In the genomic region with DNA sequence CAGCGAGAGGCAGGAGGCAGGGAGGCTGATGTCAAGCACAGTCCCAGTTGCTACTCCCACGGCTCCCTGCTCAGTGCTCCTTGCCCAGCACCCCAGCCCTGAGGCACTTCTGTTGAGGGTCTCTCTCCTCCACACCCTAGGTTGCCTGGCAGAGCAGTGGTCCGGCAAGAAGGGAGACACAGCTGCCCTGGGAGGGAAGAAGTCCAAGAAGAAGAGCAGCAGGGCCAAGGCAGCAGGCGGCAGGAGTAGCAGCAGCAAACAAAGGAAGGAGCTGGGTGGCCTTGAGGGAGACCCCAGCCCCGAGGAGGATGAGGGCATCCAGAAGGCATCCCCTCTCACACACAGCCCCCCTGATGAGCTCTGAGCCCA, we compare ENCODE assay signal across 20 cellular contexts. TPM values are rescaled to one million over a fixed set of nuclear protein-coding genes. Genes with fewer than 3 reads are reported as not detected.
A peak's percentile ranks its signal among the peaks of the same experiment; 100 is the strongest.
DNase-seq lines count a peak whose midpoint lies in the region; ATAC-seq, FAIRE-seq and TF ChIP-seq lines count a peak whose summit lies in the region.
"Had no signal": no experiment of that assay in that cellular context is flagged by ENCODE, and none has a peak within 500 bp of the region (broad histone marks: within the 10 kb centered on the region; RNA-seq: fewer than 3 reads in every experiment).

No MANE protein-coding gene starts in this region.

- H3K27me3 Mint-ChIP-seq in CD4-positive, CD25-positive, alpha-beta regulatory T cell: no peaks in the 10 kb centered on the region
- H3K27me3 Mint-ChIP-seq in memory B cell: no peaks in the 10 kb centered on the region

- peaks cover 99% of the 10 kb centered on the region for H3K36me3 ChIP-seq in BLaER1
- peaks cover 75% of the 10 kb centered on the region for H3K36me3 ChIP-seq in CD4-positive, CD25-positive, alpha-beta regulatory T cell (ENCODE audit: control insufficient read depth, insufficient read depth, low read length)
- H3K36me3 ChIP-seq in GM12878 (ENCODE audit: control insufficient read depth in 2 of 2, insufficient read depth in 2 of 2, low read length in 1 of 2): peaks cover 41 to 45% of the 10 kb centered on the region in 2 experiments

- H3K27me3 ChIP-seq in BLaER1 (no peaks in the 10 kb centered on the region), GM12878 (replicated peaks in 1 of 2; ENCODE audit: control insufficient read depth in 2 of 2, insufficient read depth in 2 of 2, low read length in 1 of 2) (no peaks in the 10 kb centered on the region)
- no peaks in the 10 kb centered on the region for H3K27me3 ChIP-seq in CD4-positive, CD25-positive, alpha-beta regulatory T cell (ENCODE audit: control insufficient read depth, insufficient read depth, low read length)
- H3K27me3 ChIP-seq: SJCRH30 had no signal

- H3K4me3 ChIP-seq in BLaER1 (no peak overlapping the region), GM12878 (no peak overlapping the region)
- H3K4me3 ChIP-seq in CD4-positive, CD25-positive, alpha-beta regulatory T cell (ENCODE audit: low read depth, low read length): no peak overlapping the region
- H3K4me3 ChIP-seq: SJCRH30 had no signal

- H3K9me3 ChIP-seq in BLaER1: no peaks in the 10 kb centered on the region
- no peaks in the 10 kb centered on the region for H3K9me3 ChIP-seq in CD4-positive, CD25-positive, alpha-beta regulatory T cell (ENCODE audit: control insufficient read depth in 2 of 2, low read length in 2 of 2)
- no peaks in the 10 kb centered on the region for H3K9me3 ChIP-seq in GM12878 (replicated peaks; ENCODE audit: control insufficient read depth, insufficient read depth, low read length)
- H3K9me3 ChIP-seq: SJCRH30 had no signal

- TF ChIP-seq EP300 in GM12878 (IDR thresholded peaks at IDR 0.05; ENCODE audit: borderline replicate concordance in 1 of 2, control insufficient read depth in 1 of 2, low read depth in 2 of 2, low read length in 2 of 2): no peak

- peaks cover 21% of the 10 kb centered on the region for H3K79me2 ChIP-seq in GM12878 (ENCODE audit: control insufficient read depth, insufficient read depth, low read length)

- no peak for FAIRE-seq in GM12878 (lab: Jason Lieb, UNC)
- FAIRE-seq: G401.6, GM12891, GM18507 had no signal

- CTCF ChIA-PET in GM12878 (lab: Yijun Ruan, JAX): interaction anchor here (1.2 kb wide), 1 partner anchor 205 kb away, joined by 3 read pairs; no protein-coding TSS in a partner anchor
- CTCF ChIA-PET in HEK293T (lab: Yijun Ruan, JAX): no interaction called here

- H3K4me2 ChIP-seq in BLaER1: peak overlapping the region; percentile 65
- H3K4me2 ChIP-seq in GM12878 (ENCODE audit: control insufficient read depth, insufficient read depth): no peak overlapping the region

- H2AFZ ChIP-seq in GM12878 (ENCODE audit: control insufficient read depth, low read depth, low read length): no peak overlapping the region

- no peaks in the 10 kb centered on the region for H3K9me3 Mint-ChIP-seq in CD4-positive, CD25-positive, alpha-beta regulatory T cell
- no peaks in the 10 kb centered on the region for H3K9me3 Mint-ChIP-seq in memory B cell

- H3K4me1 Mint-ChIP-seq in CD4-positive, CD25-positive, alpha-beta regulatory T cell: peaks cover 7 to 22% (median 12%) of the 10 kb centered on the region in 4 donors
- peaks cover 17% of the 10 kb centered on the region for H3K4me1 Mint-ChIP-seq in memory B cell

- TF ChIP-seq POLR2A in GM12878 (IDR thresholded peaks at IDR 0.05; ENCODE audit: low read depth, low read length): peak; percentile 45; the same call in 1 of the 2 replicates

- peak overlapping the region; percentile 65 for H3K27ac ChIP-seq in BLaER1
- H3K27ac ChIP-seq in CD4-positive, CD25-positive, alpha-beta regulatory T cell (ENCODE audit: insufficient read depth, low read length, poor library complexity, severe bottlenecking): no peak overlapping the region
- no peak overlapping the region for H3K27ac ChIP-seq in GM12878 (ENCODE audit: control insufficient read depth, insufficient read depth)
- H3K27ac ChIP-seq: SJCRH30 had no signal

- no peak for ATAC-seq in CD4-positive, CD25-positive, alpha-beta regulatory T cell (ENCODE audit: low read depth in 2 of 2)
- ATAC-seq in GM12878 (no peak), memory B cell (ENCODE audit: low read depth) (no peak), HG03175 (IDR thresholded peaks at IDR 0.05; ENCODE audit: unreplicated experiment) (no peak)

- POLR2A ChIA-PET in GM12878 (lab: Charles Lee): no interaction called here
- POLR2A ChIA-PET in HEK293T (lab: Yijun Ruan, JAX): interaction anchor here (0.8 to 3.1 kb wide), 2 partner anchors 9 to 40 kb away, joined by 3 to 31 read pairs; a partner anchor contains a TSS

- no peak for TF ChIP-seq CTCF in GM12878 (IDR thresholded peaks at IDR 0.05 in 2 of 3, conservative IDR thresholded peaks at IDR 0.05 in 1 of 3; ENCODE audit: control insufficient read depth in 2 of 3, extremely low read depth in 1 of 3, insufficient read depth in 1 of 3, low read depth in 3 of 3, low read length in 3 of 3)

- 85% methylated on average over 5 of the region's 5 CpGs for WGBS in GM12878 (ENCODE audit: insufficient coverage, insufficient replicate concordance, low lambda C conversion rate, missing lambda C conversion rate)

- DNase-seq in CD4-positive, CD25-positive, alpha-beta regulatory T cell: no peak
- DNase-seq in GM12878 (ENCODE audit: low read depth, low spot score): no peak
- DNase-seq in memory B cell (ENCODE audit: low spot score in 2 of 2): no peak
- no peak for DNase-seq in NCI-H524 (lab: John Stamatoyannopoulos, UW)
- DNase-seq in HEK293T (ENCODE audit: extremely low spot score): no peak
- DNase-seq in activated CD4-positive, CD25-positive, alpha-beta regulatory T cell treated with anti-CD3 and anti-CD28 coated beads, Interleukin-2, amount 50 U/mL, for 72 hours: no peak
- DNase-seq: DND-41, GOT3, KBM-7, NCI-H1417 treated with DMSO at 0.1 percent for 48 hours, NCI-H2029, NCI-H2171, NCI-H446, NCI-H748 treated with DMSO at 0.1 percent for 48 hours, SJCRH30 had no signal

- H3K27ac Mint-ChIP-seq in CD4-positive, CD25-positive, alpha-beta regulatory T cell: peak overlapping the region in 2 of 3 donors; percentile 76 to 82
- H3K27ac Mint-ChIP-seq in memory B cell: peak overlapping the region; percentile 3

- H3K36me3 Mint-ChIP-seq in CD4-positive, CD25-positive, alpha-beta regulatory T cell: peaks cover 29% of the 10 kb centered on the region
- peaks cover 22% of the 10 kb centered on the region for H3K36me3 Mint-ChIP-seq in memory B cell

- no peak overlapping the region for H3K4me3 Mint-ChIP-seq in CD4-positive, CD25-positive, alpha-beta regulatory T cell
- H3K4me3 Mint-ChIP-seq in memory B cell: no peak overlapping the region

- RAD21 ChIA-PET in GM12878 (lab: Charles Lee; ENCODE audit: unreplicated experiment): no interaction called here

- no TSS peak for BruUV-seq in GM12878 (replicated peaks; lab: Mats Ljungman, UMichigan)

- in situ Hi-C loops in GM12878 (cut with MboI): no loop called here

- SMC1A ChIA-PET in GM12878 (lab: Charles Lee; ENCODE audit: uncharacterized antibody, unreplicated experiment): interaction anchor here (0.5 to 1.0 kb wide), 2 partner anchors 34 to 63 kb away, joined by 3 read pairs; no protein-coding TSS in a partner anchor

- intact Hi-C loops in GM12878 (cut with micrococcal nuclease; ENCODE audit: unreplicated experiment): no loop called here

- H3K9ac ChIP-seq in BLaER1 (peak overlapping the region; percentile 27), GM12878 (ENCODE audit: control insufficient read depth, insufficient read depth, low read length) (no peak overlapping the region)

- H3K4me1 ChIP-seq in BLaER1 (peaks cover 66% of the 10 kb centered on the region), GM12878 (ENCODE audit: control insufficient read depth, insufficient read depth, low read length) (peaks cover 20% of the 10 kb centered on the region)
- H3K4me1 ChIP-seq in CD4-positive, CD25-positive, alpha-beta regulatory T cell (ENCODE audit: control insufficient read depth, insufficient read depth, low read length, poor library complexity, severe bottlenecking): peaks cover 8% of the 10 kb centered on the region
- H3K4me1 ChIP-seq: SJCRH30 had no signal

- no peak for TF ChIP-seq RAD21 in GM12878 (IDR thresholded peaks at IDR 0.05; ENCODE audit: insufficient read depth, low read depth, low read length)

- H4K20me1 ChIP-seq in BLaER1: peaks cover 80% of the 10 kb centered on the region
- peaks cover 12% of the 10 kb centered on the region for H4K20me1 ChIP-seq in GM12878 (ENCODE audit: control insufficient read depth, insufficient read depth)

RNA-seq across cellular contexts. Expression of a gene that starts 9.1 kb away (rescaled TPM):
- 42.9 TPM for total RNA-seq in CD4-positive, CD25-positive, alpha-beta regulatory T cell
- polyA plus RNA-seq in CD4-positive, CD25-positive, alpha-beta regulatory T cell: 10 to 100 TPM; 79.2 to 88.8 (median 84.4) TPM
- total RNA-seq in GM12878 (2013; cell fraction: nucleolus; rRNA removed): 47.0 and 48.5 TPM in 2 replicates
- total RNA-seq in GM12878 (2014; rRNA removed): 54.8 and 54.9 TPM in 2 replicates
- total RNA-seq in GM12878 (2014; rRNA removed; fragmentation: Illumina TruSeq; extraction: Trizol): 49.2 and 51.3 TPM in 2 replicates
- 87.3 and 87.9 TPM in 2 replicates for total RNA-seq in GM12878 (2021)
- 53.9 TPM for polyA plus RNA-seq in GM12878 (2011; ENCODE audit: low read depth)
- polyA plus RNA-seq in GM12878 (2011; rRNA removed): 51.1 and 64.8 TPM in 2 replicates
- 75.2 and 92.2 TPM in 2 replicates for polyA plus RNA-seq in GM12878 (2011; cell fraction: cytosol; rRNA removed)
- polyA plus RNA-seq in GM12878 (2011; cell fraction: nucleus; rRNA removed): 63.7 and 69.2 TPM in 2 replicates
- polyA plus RNA-seq in GM12878 (2012): 77.2 and 87.5 TPM in 2 replicates
- polyA plus RNA-seq in GM12878 (2014; fragmentation: Illumina TruSeq; extraction: Trizol): 38.9 and 82.4 TPM in 2 replicates
- 10 to 100 TPM in 1 of 2 experiments, 1 to 10 TPM in 1; 7.2 to 14.6 TPM for polyA plus RNA-seq in GM12878 (2014; fragmentation: Nextera tagmentation; extraction: Ambion mirVana)
- 85.7 and 93.8 TPM in 2 replicates for polyA plus RNA-seq in GM12878 (2014; rRNA removed)
- 100 to 1,000 TPM in 1 of 2 experiments, 10 to 100 TPM in 1; 99.9 to 102 TPM for polyA plus RNA-seq in GM12878 (2016; fragmentation: Nextera tagmentation; extraction: Ambion mirVana)
- polyA minus RNA-seq in GM12878 (2011; rRNA and poly(A)+ RNA removed): 49.2 and 69.5 TPM in 2 replicates
- polyA minus RNA-seq in GM12878 (2011; cell fraction: cytosol; rRNA and poly(A)+ RNA removed): 20.2 and 23.6 TPM in 2 replicates
- 12.0 and 26.0 TPM in 2 replicates for polyA minus RNA-seq in GM12878 (2011; cell fraction: nucleus; rRNA and poly(A)+ RNA removed)

RNA-seq across cellular contexts. Expression of a gene that starts 22.1 kb away (rescaled TPM):
- 0.99 TPM for total RNA-seq in CD4-positive, CD25-positive, alpha-beta regulatory T cell
- polyA plus RNA-seq in CD4-positive, CD25-positive, alpha-beta regulatory T cell: under 1 TPM in 1 of 4 donors, not detected in 3; 0.22 TPM
- 0.86 and 1.1 TPM in 2 replicates for total RNA-seq in GM12878 (2013; cell fraction: nucleolus; rRNA removed)
- total RNA-seq in GM12878 (2014; rRNA removed) (0.16 and 0.62 TPM in 2 replicates), GM12878 (2014; rRNA removed; fragmentation: Illumina TruSeq; extraction: Trizol) (0.67 and 0.83 TPM in 2 replicates), GM12878 (2021) (0.74 and 1.2 TPM in 2 replicates)
- polyA plus RNA-seq in GM12878 (2011; ENCODE audit: low read depth): 0.38 TPM
- polyA plus RNA-seq in GM12878 (2011; rRNA removed) (0.33 and 0.45 TPM in 2 replicates), GM12878 (2014; fragmentation: Illumina TruSeq; extraction: Trizol) (1.1 TPM in 1 of 2 replicates, not detected in the other), GM12878 (2014; fragmentation: Nextera tagmentation; extraction: Ambion mirVana) (under 1 TPM; 0.35 TPM), GM12878 (2014; rRNA removed) (0.27 and 0.77 TPM in 2 replicates), GM12878 (2016; fragmentation: Nextera tagmentation; extraction: Ambion mirVana) (under 1 TPM; 0.36 to 0.42 TPM)
- 0.60 and 1.1 TPM in 2 replicates for polyA plus RNA-seq in GM12878 (2011; cell fraction: cytosol; rRNA removed)
- polyA plus RNA-seq in GM12878 (2011; cell fraction: nucleus; rRNA removed): 3.7 and 5.3 TPM in 2 replicates
- polyA plus RNA-seq in GM12878 (2012): 0.39 and 0.74 TPM in 2 replicates
- polyA minus RNA-seq in GM12878 (2011; rRNA and poly(A)+ RNA removed): 0.26 TPM in 1 of 2 replicates, not detected in the other
- not detected in 2 replicates for polyA minus RNA-seq in GM12878 (2011; cell fraction: cytosol; rRNA and poly(A)+ RNA removed)
- polyA minus RNA-seq in GM12878 (2011; cell fraction: nucleus; rRNA and poly(A)+ RNA removed): 0.36 TPM in 1 of 2 replicates, not detected in the other
- total RNA-seq: SJCRH30 had no signal

RNA-seq across cellular contexts. Expression of a gene that starts 22.6 kb away (rescaled TPM):
- total RNA-seq in CD4-positive, CD25-positive, alpha-beta regulatory T cell: 1.1 TPM
- polyA plus RNA-seq in CD4-positive, CD25-positive, alpha-beta regulatory T cell: not detected
- total RNA-seq in GM12878 (2013; cell fraction: nucleolus; rRNA removed): 0.67 TPM in 1 of 2 replicates, not detected in the other
- total RNA-seq in GM12878 (2014; rRNA removed): 0.54 TPM in 1 of 2 replicates, not detected in the other
- total RNA-seq in GM12878 (2014; rRNA removed; fragmentation: Illumina TruSeq; extraction: Trizol): 0.18 and 0.23 TPM in 2 replicates
- 0.24 and 0.44 TPM in 2 replicates for total RNA-seq in GM12878 (2021)
- polyA plus RNA-seq in GM12878 (2011; ENCODE audit: low read depth): 0.39 TPM
- not detected in 2 replicates for polyA plus RNA-seq in GM12878 (2011; rRNA removed)
- polyA plus RNA-seq in GM12878 (2011; cell fraction: cytosol; rRNA removed): not detected in 2 replicates
- not detected in 2 replicates for polyA plus RNA-seq in GM12878 (2011; cell fraction: nucleus; rRNA removed)
- polyA plus RNA-seq in GM12878 (2012): 0.60 and 1.5 TPM in 2 replicates
- 0.10 TPM in 1 of 2 replicates, not detected in the other for polyA plus RNA-seq in GM12878 (2014; fragmentation: Illumina TruSeq; extraction: Trizol)
- under 1 TPM in 1 of 2 experiments, not detected in 1; 0.14 TPM for polyA plus RNA-seq in GM12878 (2014; fragmentation: Nextera tagmentation; extraction: Ambion mirVana)
- polyA plus RNA-seq in GM12878 (2014; rRNA removed): 0.16 and 1.1 TPM in 2 replicates
- under 1 TPM in 1 of 2 experiments, not detected in 1; 0.20 TPM for polyA plus RNA-seq in GM12878 (2016; fragmentation: Nextera tagmentation; extraction: Ambion mirVana)
- not detected in 2 replicates for polyA minus RNA-seq in GM12878 (2011; rRNA and poly(A)+ RNA removed)
- polyA minus RNA-seq in GM12878 (2011; cell fraction: cytosol; rRNA and poly(A)+ RNA removed): not detected in 2 replicates
- polyA minus RNA-seq in GM12878 (2011; cell fraction: nucleus; rRNA and poly(A)+ RNA removed): not detected in 2 replicates
- total RNA-seq: SJCRH30 had no signal

RNA-seq across cellular contexts. Expression of a gene that starts 40.6 kb away (rescaled TPM):
- total RNA-seq in CD4-positive, CD25-positive, alpha-beta regulatory T cell: 20.6 TPM
- 10 to 100 TPM; 10.9 to 20.7 (median 15.2) TPM for polyA plus RNA-seq in CD4-positive, CD25-positive, alpha-beta regulatory T cell
- 8.3 and 10.1 TPM in 2 replicates for total RNA-seq in GM12878 (2013; cell fraction: nucleolus; rRNA removed)
- total RNA-seq in GM12878 (2014; rRNA removed): 19.3 and 19.4 TPM in 2 replicates
- total RNA-seq in GM12878 (2014; rRNA removed; fragmentation: Illumina TruSeq; extraction: Trizol): 6.2 and 6.4 TPM in 2 replicates
- total RNA-seq in GM12878 (2021): 20.3 and 21.1 TPM in 2 replicates
- 5.8 TPM for polyA plus RNA-seq in GM12878 (2011; ENCODE audit: low read depth)
- polyA plus RNA-seq in GM12878 (2011; rRNA removed): 2.0 and 3.1 TPM in 2 replicates
- polyA plus RNA-seq in GM12878 (2011; cell fraction: cytosol; rRNA removed): 4.1 and 4.8 TPM in 2 replicates
- 22.3 and 23.6 TPM in 2 replicates for polyA plus RNA-seq in GM12878 (2011; cell fraction: nucleus; rRNA removed)
- 12.1 and 14.5 TPM in 2 replicates for polyA plus RNA-seq in GM12878 (2012)
- polyA plus RNA-seq in GM12878 (2014; fragmentation: Illumina TruSeq; extraction: Trizol): 3.1 and 6.1 TPM in 2 replicates
- 1 to 10 TPM in 1 of 2 experiments, under 1 TPM in 1; 0.39 to 1.2 TPM for polyA plus RNA-seq in GM12878 (2014; fragmentation: Nextera tagmentation; extraction: Ambion mirVana)
- 14.6 and 16.3 TPM in 2 replicates for polyA plus RNA-seq in GM12878 (2014; rRNA removed)
- polyA plus RNA-seq in GM12878 (2016; fragmentation: Nextera tagmentation; extraction: Ambion mirVana): 1 to 10 TPM; 9.4 to 9.5 TPM
- polyA minus RNA-seq in GM12878 (2011; rRNA and poly(A)+ RNA removed): 3.0 and 7.0 TPM in 2 replicates
- 2.9 and 3.2 TPM in 2 replicates for polyA minus RNA-seq in GM12878 (2011; cell fraction: cytosol; rRNA and poly(A)+ RNA removed)
- polyA minus RNA-seq in GM12878 (2011; cell fraction: nucleus; rRNA and poly(A)+ RNA removed): 4.2 and 7.2 TPM in 2 replicates

RNA-seq across cellular contexts. Expression of a gene that starts 46.0 kb away (rescaled TPM):
- 35.4 TPM for total RNA-seq in CD4-positive, CD25-positive, alpha-beta regulatory T cell
- 10 to 100 TPM; 23.0 to 27.3 (median 25.4) TPM for polyA plus RNA-seq in CD4-positive, CD25-positive, alpha-beta regulatory T cell
- 13.9 and 14.5 TPM in 2 replicates for total RNA-seq in GM12878 (2013; cell fraction: nucleolus; rRNA removed)
- total RNA-seq in GM12878 (2014; rRNA removed): 34.3 and 36.2 TPM in 2 replicates
- total RNA-seq in GM12878 (2014; rRNA removed; fragmentation: Illumina TruSeq; extraction: Trizol): 23.8 and 24.7 TPM in 2 replicates
- total RNA-seq in GM12878 (2021): 29.5 and 31.0 TPM in 2 replicates
- polyA plus RNA-seq in GM12878 (2011; ENCODE audit: low read depth): 14.8 TPM
- polyA plus RNA-seq in GM12878 (2011; rRNA removed): 35.4 and 56.0 TPM in 2 replicates
- 63.8 and 88.0 TPM in 2 replicates for polyA plus RNA-seq in GM12878 (2011; cell fraction: cytosol; rRNA removed)
- 46.7 and 59.2 TPM in 2 replicates for polyA plus RNA-seq in GM12878 (2011; cell fraction: nucleus; rRNA removed)
- 20.3 and 23.4 TPM in 2 replicates for polyA plus RNA-seq in GM12878 (2012)
- 59.0 and 68.0 TPM in 2 replicates for polyA plus RNA-seq in GM12878 (2014; fragmentation: Illumina TruSeq; extraction: Trizol)
- polyA plus RNA-seq in GM12878 (2014; fragmentation: Nextera tagmentation; extraction: Ambion mirVana): 1 to 10 TPM; 1.5 to 1.6 TPM
- 29.4 and 29.7 TPM in 2 replicates for polyA plus RNA-seq in GM12878 (2014; rRNA removed)
- 10 to 100 TPM; 42.6 to 43.4 TPM for polyA plus RNA-seq in GM12878 (2016; fragmentation: Nextera tagmentation; extraction: Ambion mirVana)
- polyA minus RNA-seq in GM12878 (2011; rRNA and poly(A)+ RNA removed): 67.4 and 71.5 TPM in 2 replicates
- polyA minus RNA-seq in GM12878 (2011; cell fraction: cytosol; rRNA and poly(A)+ RNA removed): 17.0 and 22.4 TPM in 2 replicates
- 7.9 and 11.9 TPM in 2 replicates for polyA minus RNA-seq in GM12878 (2011; cell fraction: nucleus; rRNA and poly(A)+ RNA removed)
